Comparison of ENCODE assay signal across 23 cellular contexts in genomic region chr2:163077241-163077640, GRCh38.
DNase-seq lines count a peak whose midpoint lies in the region; FAIRE-seq and TF ChIP-seq lines count a peak whose summit lies in the region.
"Had no signal": no experiment of that assay in that cellular context is flagged by ENCODE, and none has a peak within 500 bp of the region (broad histone marks: within the 10 kb centered on the region; RNA-seq: fewer than 3 reads in every experiment).

No MANE protein-coding gene starts in this region.

- H2AK5ac ChIP-seq in mesenchymal stem cell (ENCODE audit: low read length, severe bottlenecking): no peak overlapping the region

- H2BK12ac ChIP-seq in mesenchymal stem cell (ENCODE audit: low read length in 2 of 2): no peak overlapping the region

- TF ChIP-seq CTCF in HL-60 (IDR thresholded peaks at IDR 0.05; ENCODE audit: insufficient read depth, low read length): no peak

- H3K4me3 ChIP-seq in HL-60 (replicated peaks; ENCODE audit: insufficient read depth, low read length): no peak overlapping the region
- no peak overlapping the region for H3K4me3 ChIP-seq in mesenchymal stem cell (ENCODE audit: insufficient read depth in 1 of 2, low read depth in 1 of 2, low read length in 2 of 2)
- H3K4me3 ChIP-seq: MG63, sigmoid colon, suprapubic skin had no signal

- no peak overlapping the region for H2AFZ ChIP-seq in mesenchymal stem cell (ENCODE audit: low read depth, low read length)
- H2AFZ ChIP-seq: parathyroid adenoma had no signal

- H3K4ac ChIP-seq in mesenchymal stem cell (ENCODE audit: low read depth in 1 of 2, low read length in 2 of 2): no peak overlapping the region

- peak overlapping the region; percentile 67 for H3K27ac ChIP-seq in HL-60 (replicated peaks)
- no peak overlapping the region for H3K27ac ChIP-seq in mesenchymal stem cell (ENCODE audit: low read length, poor library complexity, severe bottlenecking)
- H3K27ac ChIP-seq: parathyroid adenoma, sigmoid colon, suprapubic skin had no signal

- no peak overlapping the region for H4K91ac ChIP-seq in mesenchymal stem cell (ENCODE audit: low read length)

- H3K23ac ChIP-seq in mesenchymal stem cell (ENCODE audit: low read length in 2 of 2): no peak overlapping the region

- H3K4me1 ChIP-seq in mesenchymal stem cell (ENCODE audit: control insufficient read depth, insufficient read depth, low read depth, low read length): no peaks in the 10 kb centered on the region
- H3K4me1 ChIP-seq: parathyroid adenoma, sigmoid colon, suprapubic skin had no signal

- no peaks in the 10 kb centered on the region for H3K36me3 ChIP-seq in mesenchymal stem cell (ENCODE audit: control insufficient read depth in 1 of 2, insufficient read depth in 2 of 2, low read depth in 1 of 2, low read length in 2 of 2)
- H3K36me3 ChIP-seq: MG63, sigmoid colon, suprapubic skin had no signal

- no peak overlapping the region for H3K14ac ChIP-seq in mesenchymal stem cell (ENCODE audit: low read length in 2 of 2)

- DNase-seq in AML-193 (lab: John Stamatoyannopoulos, UW) (peak; percentile 61 to 75), HL-60 (ENCODE audit: low read depth in 1 of 2, low spot score in 1 of 2) (peak; percentile 6 to 65), NOMO-1 treated with DMSO at 0.1 percent for 48 hours (lab: John Stamatoyannopoulos, UW; ENCODE audit: unreplicated experiment) (peak; percentile 97), iPS DF 19.7 (ENCODE audit: low read depth, low spot score) (peak; percentile 33), DMS53 treated with DMSO at 0.1 percent for 48 hours (lab: John Stamatoyannopoulos, UW; ENCODE audit: unreplicated experiment) (no peak), mesenchymal stem cell (no peak), activated gamma-delta T cell treated with Interleukin-2 at 50 U/mL for 16 hours (no peak), urothelium cell line (ENCODE audit: low spot score) (no peak)
- DNase-seq: ACHN; activated CD4-positive, alpha-beta T cell treated with anti-CD3 and anti-CD28 coated beads, Interleukin-2, amount 10 ng/mL, durations not matched to agents 7 days and 5 days; effector memory CD8-positive, alpha-beta T cell; IMR-90; left cardiac atrium; MG63; naive thymus-derived CD8-positive, alpha-beta T cell; NCI-H2029; NCI-H446; NK-92 treated with Interleukin-12 subunit alpha and Interleukin-12 subunit beta, amount 100 ng/mL, for 24 hours; sigmoid colon; T-helper 1 cell had no signal

- H2BK5ac ChIP-seq in mesenchymal stem cell (ENCODE audit: low read depth, low read length, poor library complexity, severe bottlenecking): no peak overlapping the region

- H3K9ac ChIP-seq in mesenchymal stem cell (ENCODE audit: low read length): no peak overlapping the region
- H3K9ac ChIP-seq: parathyroid adenoma had no signal

- no peak overlapping the region for H4K8ac ChIP-seq in mesenchymal stem cell (ENCODE audit: low read length)

- H3K79me1 ChIP-seq in mesenchymal stem cell (replicated peaks; ENCODE audit: low read length, poor library complexity, severe bottlenecking): no peaks in the 10 kb centered on the region

- H2BK15ac ChIP-seq in mesenchymal stem cell (ENCODE audit: low read depth, poor library complexity, severe bottlenecking): no peak overlapping the region

- no peaks in the 10 kb centered on the region for H3K27me3 ChIP-seq in HL-60 (ENCODE audit: insufficient read depth, poor library complexity, severe bottlenecking)
- H3K27me3 ChIP-seq in mesenchymal stem cell (ENCODE audit: control insufficient read depth in 1 of 2, insufficient read depth in 1 of 2, low read length in 2 of 2): no peaks in the 10 kb centered on the region
- H3K27me3 ChIP-seq: MG63, sigmoid colon, suprapubic skin had no signal

- no CpG with 5 or more reads among the region's 1 CpG for WGBS in mesenchymal stem cell

- H3K18ac ChIP-seq in mesenchymal stem cell (ENCODE audit: low read depth in 1 of 2, low read length in 2 of 2): no peak overlapping the region

- H3K4me2 ChIP-seq in mesenchymal stem cell (ENCODE audit: low read length, poor library complexity, severe bottlenecking): no peak overlapping the region

- H2BK120ac ChIP-seq in mesenchymal stem cell (ENCODE audit: low read depth, low read length): no peak overlapping the region

- H3K9me3 ChIP-seq in mesenchymal stem cell (ENCODE audit: control insufficient read depth, low read length): peaks cover 12% of the 10 kb centered on the region
- H3K9me3 ChIP-seq: MG63, sigmoid colon, suprapubic skin had no signal

- no peak for FAIRE-seq in urothelium cell line (lab: Jason Lieb, UNC)
- FAIRE-seq: colon had no signal

Comparison
In these comparisons a context has a peak if more than half of its experiments do, and no peak if none do; other contexts are left out.
1. DNase-seq: peak in AML-193 (2 of 2), HL-60 (2 of 2), NOMO-1 treated with DMSO at 0.1 percent for 48 hours (single experiment) and iPS DF 19.7 (single experiment); none in DMS53 treated with DMSO at 0.1 percent for 48 hours (single experiment), mesenchymal stem cell (single experiment), activated gamma-delta T cell treated with Interleukin-2 at 50 U/mL for 16 hours (single experiment) and urothelium cell line (single experiment).